8 cellular contexts compared by ENCODE assay signal in genomic region chr6:118934461-118935330, GRCh38. TPM values are rescaled to one million over a fixed set of nuclear protein-coding genes. Genes with fewer than 3 reads are reported as not detected.
DNase-seq lines count a peak whose midpoint lies in the region; ATAC-seq lines count a peak whose summit lies in the region.

Gene MCM9 (minus strand): TSS chr6:118935159. CDS start chr6:118931723, 3,436 bp downstream.

- peaks cover 13 to 17% of the 10 kb centered on the region in 2 donors for H3K4me1 Mint-ChIP-seq in effector memory CD8-positive, alpha-beta T cell (ENCODE audit: low read depth in 2 of 2)
- peaks cover 17% of the 10 kb centered on the region for H3K4me1 Mint-ChIP-seq in memory B cell

- H3K36me3 Mint-ChIP-seq in effector memory CD8-positive, alpha-beta T cell (ENCODE audit: insufficient read depth), result peaks cover 28% of the 10 kb centered on the region
- H3K36me3 Mint-ChIP-seq in memory B cell, result peaks cover 15% of the 10 kb centered on the region

- H3K27me3 Mint-ChIP-seq in effector memory CD8-positive, alpha-beta T cell, result no peaks in the 10 kb centered on the region
- no peaks in the 10 kb centered on the region for H3K27me3 Mint-ChIP-seq in memory B cell

- peak within 1 kb of the TSS; percentile 88 to 94 for H3K27ac Mint-ChIP-seq in effector memory CD8-positive, alpha-beta T cell
- peak within 1 kb of the TSS; percentile 90 for H3K27ac Mint-ChIP-seq in memory B cell

- DNase-seq in COLO668 (lab: John Stamatoyannopoulos, UW; ENCODE audit: unreplicated experiment) (peak; percentile 93), HPDE6-E6E7 (ENCODE audit: extremely low spot score) (peak; percentile 86), NOMO-1 (lab: John Stamatoyannopoulos, UW; ENCODE audit: unreplicated experiment in 2 of 2) (peak; percentile 92 to 94), memory B cell (ENCODE audit: low spot score in 2 of 2) (peak; percentile 85)
- peak; percentile 79 to 85 (median 82) for DNase-seq in effector memory CD8-positive, alpha-beta T cell
- peak; percentile 76 for DNase-seq in stimulated activated CD8-positive, alpha-beta memory T cell treated with anti-CD3 and anti-CD28 coated beads, Interleukin-12 subunit alpha, Interleukin-12 subunit beta, amount 100 ng/mL, for 24 hours (ENCODE audit: extremely low read depth)

- peak; percentile 96 for ATAC-seq in GM19467 (IDR thresholded peaks at IDR 0.05; ENCODE audit: unreplicated experiment)
- ATAC-seq in effector memory CD8-positive, alpha-beta T cell (replicated peaks), result peak; percentile 90
- peak; percentile 87 for ATAC-seq in memory B cell (ENCODE audit: low read depth)

- CTCF ChIA-PET in activated CD8-positive, alpha-beta memory T cell treated with anti-CD3 and anti-CD28 coated beads for 36 hours (lab: Charles Lee), result interaction anchor here (1.3 kb wide), 1 partner anchor 53 kb away, joined by 3 read pairs; no protein-coding TSS in a partner anchor

- H3K4me3 Mint-ChIP-seq in effector memory CD8-positive, alpha-beta T cell, result peak within 1 kb of the TSS; percentile 92 to 95
- H3K4me3 Mint-ChIP-seq in memory B cell, result peak within 1 kb of the TSS; percentile 90

- POLR2A ChIA-PET in activated CD8-positive, alpha-beta memory T cell treated with anti-CD3 and anti-CD28 coated beads for 36 hours (lab: Charles Lee), result interaction anchor here (0.6 to 1.2 kb wide), 7 partner anchors 39 to 143 kb away, joined by 3 to 8 read pairs (median 4); partner anchors contain the start of gene ASF1A

- H3K9me3 Mint-ChIP-seq in effector memory CD8-positive, alpha-beta T cell, result no peaks in the 10 kb centered on the region
- H3K9me3 Mint-ChIP-seq in memory B cell, result no peaks in the 10 kb centered on the region

RNA-seq across cellular contexts. Expression of gene MCM9, which starts in this region (rescaled TPM):
- 10 to 100 TPM; 19.3 TPM for total RNA-seq in activated CD8-positive, alpha-beta memory T cell treated with anti-CD3 and anti-CD28 coated beads for 36 hours

Comparison
In these comparisons a context has a peak if more than half of its experiments do, and no peak if none do; other contexts are left out.
1. Peak in every context shown above with its lines: DNase-seq and ATAC-seq.